Comparison of ENCODE assay signal across 4 cellular contexts in the genomic region with DNA sequence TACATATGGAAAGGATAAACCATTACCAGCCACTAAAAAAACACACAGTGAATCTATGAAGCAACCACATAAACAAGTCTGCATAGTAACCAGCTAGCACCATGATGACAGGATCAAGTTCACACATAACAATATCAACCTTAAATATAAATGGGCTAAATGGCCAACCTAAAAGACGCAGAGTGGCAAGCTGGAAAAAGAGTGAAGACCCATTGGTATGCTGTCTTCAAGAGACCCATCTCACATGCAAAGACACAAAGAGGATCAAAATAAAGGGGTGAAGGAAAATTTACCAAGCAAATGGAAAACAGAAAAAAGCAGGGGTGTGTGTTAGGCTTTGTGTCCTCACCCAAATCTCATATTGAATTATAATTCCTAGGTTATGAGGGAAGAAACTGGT.
"Had no signal": no experiment of that assay in that cellular context is flagged by ENCODE, and none has a peak within 500 bp of the region (broad histone marks: within the 10 kb centered on the region; RNA-seq: fewer than 3 reads in every experiment).

No MANE protein-coding gene starts in this region.

- H3K27ac ChIP-seq: HL-60 had no signal

- DNase-seq: IMR-90, KG1 had no signal

- H3K4me3 ChIP-seq: K562 had no signal
